Comparison of ENCODE assay signal across 8 cellular contexts in genomic region chr6:33417903-33418689, GRCh38. TPM values are rescaled to one million over a fixed set of nuclear protein-coding genes. Genes with fewer than 3 reads are reported as not detected.
A peak's percentile ranks its signal among the peaks of the same experiment; 100 is the strongest.
DNase-seq lines count a peak whose midpoint lies in the region; ATAC-seq and TF ChIP-seq lines count a peak whose summit lies in the region.

CUTA (minus strand) TSS chr6:33418107; CDS start chr6:33418000, 107 bp downstream.

- TF ChIP-seq POLR2A in adrenal gland (IDR thresholded peaks at IDR 0.05) (peak; percentile 74 to 83), heart left ventricle (IDR thresholded peaks at IDR 0.05) (peak in 1 of 2 donors; percentile 63)

- CTCF ChIA-PET in T-cell (lab: Charles Lee), result interaction anchor here in 1 of 2 donors (1.3 to 1.6 kb wide), 3 partner anchors 11 to 36 kb away, joined by 3 to 12 read pairs (median 3); partner anchors contain the start of gene ZBTB9

- H3K4me1 ChIP-seq in adrenal gland (replicated peaks in 1 of 2) (peaks cover 26 to 42% of the 10 kb centered on the region in 2 donors), heart left ventricle (peaks cover 0 to 40% (median 25%) of the 10 kb centered on the region in 12 donors), upper lobe of right lung (peaks cover 37% of the 10 kb centered on the region)

- no peaks in the 10 kb centered on the region for H3K27me3 Mint-ChIP-seq in T-cell

- H3K27ac Mint-ChIP-seq in T-cell, result peak within 1 kb of the TSS; percentile 96 to 99

- TF ChIP-seq CTCF in GM12874 (IDR thresholded peaks at IDR 0.05; ENCODE audit: insufficient read depth, low read depth, low read length) (peak; percentile 48), adrenal gland (IDR thresholded peaks at IDR 0.05) (peak in 3 of 6 experiments; percentile 22 to 33 (median 24)), heart left ventricle (IDR thresholded peaks at IDR 0.05) (peak in 11 of 12 donors; percentile 23 to 64 (median 50)), upper lobe of right lung (IDR thresholded peaks at IDR 0.05) (peak; percentile 38)

- POLR2A ChIA-PET in T-cell (lab: Charles Lee), result interaction anchor here in 1 of 2 donors (0.6 to 1.2 kb wide), 3 partner anchors 12 to 152 kb away, joined by 3 to 5 read pairs (median 3); no protein-coding TSS in a partner anchor

- no peaks in the 10 kb centered on the region for H3K27me3 ChIP-seq in adrenal gland
- no peaks in the 10 kb centered on the region for H3K27me3 ChIP-seq in heart left ventricle
- no peaks in the 10 kb centered on the region for H3K27me3 ChIP-seq in upper lobe of right lung

- peak within 1 kb of the TSS; percentile 47 to 83 (median 65) for H3K4me3 ChIP-seq in adrenal gland
- H3K4me3 ChIP-seq in heart left ventricle, result peak within 1 kb of the TSS; percentile 30 to 80 (median 65)
- H3K4me3 ChIP-seq in upper lobe of right lung, result peak within 1 kb of the TSS; percentile 74

- DNase-seq in NCI-H1436 (lab: John Stamatoyannopoulos, UW) (peak; percentile 99), T-cell (peak; percentile 95 to 100 (median 99)), adrenal gland (peak; percentile 99 to 100 (median 100)), heart left ventricle (peak; percentile 100), posterior cingulate gyrus (peak; percentile 99 to 100 (median 100)), upper lobe of right lung (peak; percentile 99)

- WGBS in adrenal gland, 4 donors, result 0 to 1% (median 0%) methylated on average over 5 to 51 of the region's 51 CpGs
- WGBS in heart left ventricle, 4 donors, result 0 to 1% (median 1%) methylated on average over 36 to 51 of the region's 51 CpGs

- H3K27ac ChIP-seq in adrenal gland (peak within 1 kb of the TSS; percentile 86 to 95 (median 90)), heart left ventricle (peak within 1 kb of the TSS; percentile 83 to 97 (median 92)), upper lobe of right lung (peak within 1 kb of the TSS; percentile 93)

- no peaks in the 10 kb centered on the region for H3K9me3 Mint-ChIP-seq in T-cell

- H3K4me1 Mint-ChIP-seq in T-cell, result peaks cover 65 to 84% (median 79%) of the 10 kb centered on the region in 3 donors

- intact Hi-C loops in adrenal gland (cut with DNase I), result loop anchor here in 1 of 2 donors (10.0 kb wide), 1 partner anchor 1683 kb away; the partner anchor contains the start of gene CLIC1
- intact Hi-C loops in heart left ventricle (cut with DNase I), result loop anchor here in 2 of 10 donors (1.0 to 10.0 kb wide), 3 partner anchors 8 to 157 kb away; partner anchors contain the start of gene KIFC1 (in 1 of the 2)
- intact Hi-C loops in posterior cingulate gyrus (cut with DNase I), result loop anchor here (1.0 to 10.0 kb wide), 2 partner anchors 8 to 103 kb away; partner anchors contain the start of genes TAPBP and ZBTB22
- intact Hi-C loops in upper lobe of right lung (cut with DNase I), result no loop called here

- H3K9me3 ChIP-seq in adrenal gland (replicated peaks in 1 of 3) (no peaks in the 10 kb centered on the region), heart left ventricle (no peaks in the 10 kb centered on the region), upper lobe of right lung (no peaks in the 10 kb centered on the region)

- ATAC-seq in HG02798 (IDR thresholded peaks at IDR 0.05; ENCODE audit: poor library complexity, unreplicated experiment) (peak; percentile 90), T-cell (replicated peaks in 1 of 4) (peak; percentile 86 to 92 (median 92)), heart left ventricle (peak; percentile 94 to 97 (median 96)), upper lobe of right lung (peak; percentile 96)

- peaks cover 28% of the 10 kb centered on the region for H3K36me3 Mint-ChIP-seq in T-cell

- peak within 1 kb of the TSS; percentile 92 to 94 (median 94) for H3K4me3 Mint-ChIP-seq in T-cell

- H3K36me3 ChIP-seq in adrenal gland (replicated peaks in 1 of 2) (peaks cover 0 to 34% of the 10 kb centered on the region in 2 donors), heart left ventricle (peaks cover 0 to 38% (median 35%) of the 10 kb centered on the region in 9 donors), upper lobe of right lung (peaks cover 36% of the 10 kb centered on the region)

RNA-seq across cellular contexts. Expression of gene CUTA, which starts in this region (rescaled TPM):
- total RNA-seq in T-cell (100 to 1,000 TPM; 169 to 184 (median 176) TPM), adrenal gland (100 to 1,000 TPM; 267 to 437 (median 306) TPM), heart left ventricle (100 to 1,000 TPM in 8 of 9 donors, 10 to 100 TPM in 1; 99.3 to 142 (median 120) TPM), upper lobe of right lung (144 TPM)
- polyA plus RNA-seq in adrenal gland (100 to 1,000 TPM; 212 to 370 (median 213) TPM), heart left ventricle (100 to 1,000 TPM; 139 to 142 TPM)

Comparison
In these comparisons a context has a peak if more than half of its experiments do, and no peak if none do; other contexts are left out.
1. Peak in every context shown above with its lines: DNase-seq, ATAC-seq, H3K4me3 ChIP-seq and H3K27ac ChIP-seq.